ENCODE assay signal across 19 cellular contexts in genomic region chr2:236908456-236909388, GRCh38.
"Had no signal": no experiment of that assay in that cellular context is flagged by ENCODE, and none has a peak within 500 bp of the region (broad histone marks: within the 10 kb centered on the region; RNA-seq: fewer than 3 reads in every experiment).

No MANE protein-coding gene starts in this region.

- H3K4me1 ChIP-seq: gastrocnemius medialis, heart left ventricle, left lung, right lobe of liver had no signal

- H3K9me3 ChIP-seq: gastrocnemius medialis, heart left ventricle, left lung, mucosa of descending colon, right lobe of liver, spleen, thoracic aorta had no signal

- H3K27me3 ChIP-seq: right lobe of liver had no signal

- ATAC-seq: activated naive CD4-positive, alpha-beta T cell treated with anti-CD3 and anti-CD28 coated beads, Interleukin-2, amount 50 U/mL, for 72 hours; gastrocnemius medialis; left lung; mucosa of descending colon; SK-N-SH treated with all-trans-retinoic acid at 6 μM for 48 hours; stimulated activated naive B cell treated with anti-CD40 and anti-IgM and Interleukin-4, amounts not matched to agents 10 μg/mL and 1 μg/mL and 100 μg/mL, for 72 hours; T-cell; WTC11 had no signal

- H3K4me3 ChIP-seq: gastrocnemius medialis, heart left ventricle, left lung, mucosa of descending colon, right lobe of liver, spleen, thoracic aorta had no signal

- DNase-seq: activated CD4-positive, alpha-beta T cell treated with anti-CD3 and anti-CD28 coated beads, Interleukin-2, amount 50 U/mL, for 1 hour; activated gamma-delta T cell treated with Interleukin-2 at 50 U/mL for 16 hours; amniotic stem cell; effector CD4-positive, alpha-beta T cell; gastrocnemius medialis; heart left ventricle; kidney; left lung; mucosa of descending colon; naive thymus-derived CD4-positive, alpha-beta T cell; right lobe of liver; spleen; stimulated activated CD4-positive, alpha-beta T cell treated with anti-CD3 and anti-CD28 coated beads, Interleukin-4, amount 100 ng/mL, for 4 hours; stimulated activated naive B cell treated with anti-CD40 and anti-IgM and Interleukin-4, amounts not matched to agents 10 μg/mL and 1 μg/mL and 100 μg/mL, for 72 hours; T-cell had no signal

- H3K27ac ChIP-seq: gastrocnemius medialis, heart left ventricle, left lung, right lobe of liver, spleen, thoracic aorta had no signal

- H3K36me3 ChIP-seq: gastrocnemius medialis, heart left ventricle, left lung, right lobe of liver, spleen, thoracic aorta had no signal
